In the genomic region with DNA sequence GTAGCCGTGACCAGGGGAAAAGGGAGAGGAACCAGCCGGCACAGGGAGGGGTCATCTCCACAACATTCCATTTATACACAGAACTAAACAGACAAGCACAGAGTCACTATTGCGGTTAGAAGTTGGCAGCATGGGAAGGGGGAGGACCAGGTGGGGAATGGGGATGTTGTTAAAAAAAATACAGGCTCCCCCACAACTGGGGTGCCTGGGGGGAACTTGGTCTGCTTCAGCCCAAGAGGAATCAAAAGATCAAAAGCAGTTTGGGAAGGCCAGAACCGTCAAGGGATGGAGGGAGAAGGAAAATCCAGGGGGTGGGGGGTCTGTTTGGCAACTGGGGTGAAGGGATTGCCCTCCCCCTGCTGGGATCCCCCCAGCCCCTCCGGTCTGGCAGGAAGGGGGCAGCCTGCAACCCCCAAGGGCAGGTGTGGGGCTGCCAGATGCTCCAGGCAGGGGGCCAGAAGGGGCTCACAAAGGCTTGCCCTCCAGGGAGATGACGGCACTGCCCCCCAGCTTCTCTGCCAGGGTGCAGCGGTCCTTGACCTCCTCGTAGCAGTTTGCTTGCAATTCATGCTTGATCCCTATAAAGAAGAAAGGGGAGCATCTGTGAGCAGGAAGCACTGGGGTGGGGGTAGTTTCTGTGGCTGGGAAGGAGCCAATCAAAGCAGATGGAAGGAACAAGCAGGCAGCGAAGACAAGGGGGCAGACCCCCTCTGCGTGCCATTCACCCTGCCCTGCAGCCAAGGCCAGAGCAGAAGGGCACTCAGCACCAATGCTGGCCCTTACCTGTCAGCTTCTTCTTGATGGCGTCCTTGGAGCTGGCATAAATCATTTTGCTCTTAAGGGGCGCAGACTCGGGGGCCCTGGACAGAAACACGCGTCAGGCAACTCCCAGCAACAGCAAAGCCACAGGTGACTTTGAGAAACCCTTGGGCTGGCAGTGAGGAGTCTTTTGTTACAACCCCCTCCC, we compare ENCODE assay signal across 13 cellular contexts. TPM values are rescaled to one million over a fixed set of nuclear protein-coding genes. Genes with fewer than 3 reads are reported as not detected.
A peak's percentile ranks its signal among the peaks of the same experiment; 100 is the strongest.
DNase-seq lines count a peak whose midpoint lies in the region; ATAC-seq and TF ChIP-seq lines count a peak whose summit lies in the region.
"Had no signal": no experiment of that assay in that cellular context is flagged by ENCODE, and none has a peak within 500 bp of the region (broad histone marks: within the 10 kb centered on the region; RNA-seq: fewer than 3 reads in every experiment).

No MANE protein-coding gene starts in this region.

- H3K36me3 Mint-ChIP-seq in naive B cell: peaks cover 14 to 26% of the 10 kb centered on the region in 2 donors

- H3K4me1 ChIP-seq in A673 (ENCODE audit: insufficient read depth, low read length, poor library complexity, severe bottlenecking) (peaks cover 13% of the 10 kb centered on the region), GM23248 (ENCODE audit: insufficient read depth) (peaks cover 5% of the 10 kb centered on the region; the same call in 1 of the 2 replicates), adrenal gland (replicated peaks in 1 of 2) (peaks cover 13 to 22% of the 10 kb centered on the region in 2 donors)

- H3K9me2 ChIP-seq in GM23248 (ENCODE audit: insufficient read depth): no peaks in the 10 kb centered on the region

- H3K9me3 ChIP-seq in A673 (ENCODE audit: low read depth, low read length, poor library complexity, severe bottlenecking): no peaks in the 10 kb centered on the region
- H3K9me3 ChIP-seq in GM23248 (ENCODE audit: low read depth): no peaks in the 10 kb centered on the region
- no peaks in the 10 kb centered on the region for H3K9me3 ChIP-seq in adrenal gland (replicated peaks in 1 of 3)
- H3K9me3 ChIP-seq: pancreas had no signal

- WGBS in GM23248 (ENCODE audit: low coverage in 1 of 2, low lambda C conversion rate in 2 of 2, missing lambda C conversion rate in 2 of 2), 2 experiments: 79 to 82% methylated on average over 12 to 15 of the region's 15 CpGs
- 72 to 75% (median 74%) methylated on average over 14 to 15 of the region's 15 CpGs for WGBS in adrenal gland, 4 donors

- in situ Hi-C loops in GM23248 (cut with MboI): no loop called here

- CTCF ChIA-PET in A673 (lab: Charles Lee): no interaction called here

- peaks cover 41 to 58% (median 56%) of the 10 kb centered on the region in 3 donors for H3K4me1 Mint-ChIP-seq in naive B cell

- H3K4me3 Mint-ChIP-seq in naive B cell: peak overlapping the region; percentile 39 to 97 (median 93)

- H3K27me3 ChIP-seq in A673 (replicated peaks; ENCODE audit: insufficient read depth, low read depth, low read length, poor library complexity) (no peaks in the 10 kb centered on the region), GM23248 (replicated peaks; ENCODE audit: insufficient read depth) (no peaks in the 10 kb centered on the region), adrenal gland (no peaks in the 10 kb centered on the region)
- H3K27me3 ChIP-seq: pancreas had no signal

- H3K27ac ChIP-seq in A673 (ENCODE audit: low read depth, low read length, poor library complexity, severe bottlenecking) (no peak overlapping the region), GM23248 (no peak overlapping the region), adrenal gland (no peak overlapping the region)
- H3K27ac ChIP-seq: KMS-11, pancreas had no signal

- H3K4me3 ChIP-seq in A673 (ENCODE audit: low read depth, low read length, poor library complexity, severe bottlenecking) (no peak overlapping the region), GM23248 (peak overlapping the region; percentile 94), adrenal gland (no peak overlapping the region)

- no peak for TF ChIP-seq POLR2A in adrenal gland (IDR thresholded peaks at IDR 0.05)

- peaks cover 75% of the 10 kb centered on the region for H3F3A ChIP-seq in GM23248 (ENCODE audit: insufficient read depth)

- H3K27ac Mint-ChIP-seq in naive B cell: peak overlapping the region in 3 of 6 donors; percentile 36 to 86 (median 44)

- H3K9ac ChIP-seq in GM23248: peak overlapping the region; percentile 84; the same call in 1 of the 2 replicates
- H3K9ac ChIP-seq: KMS-11 had no signal

- H4K20me1 ChIP-seq in GM23248 (ENCODE audit: insufficient read depth): peaks cover 23% of the 10 kb centered on the region; the same call in 1 of the 2 replicates

- no peak for ATAC-seq in naive B cell (ENCODE audit: low read depth in 2 of 2)
- ATAC-seq in GM21423 (IDR thresholded peaks at IDR 0.05; ENCODE audit: unreplicated experiment): no peak
- no peak for ATAC-seq in GM18870 (IDR thresholded peaks at IDR 0.05; ENCODE audit: unreplicated experiment)
- ATAC-seq: pancreas had no signal

- H3K36me3 ChIP-seq in A673 (ENCODE audit: insufficient read depth, low read length, poor library complexity, severe bottlenecking) (peaks cover 57% of the 10 kb centered on the region), GM23248 (ENCODE audit: low read depth) (peaks cover 44% of the 10 kb centered on the region), adrenal gland (replicated peaks in 1 of 2) (peaks cover 0 to 46% of the 10 kb centered on the region in 2 donors)

- peaks cover 49% of the 10 kb centered on the region for H3K79me2 ChIP-seq in GM23248 (ENCODE audit: insufficient read depth)

- H3K4me2 ChIP-seq in GM23248 (ENCODE audit: unreplicated experiment): peak overlapping the region; percentile 82

- POLR2A ChIA-PET in A673 (lab: Charles Lee; ENCODE audit: low non-redundant PET): no interaction called here

- no peak overlapping the region for H2AFZ ChIP-seq in GM23248

- DNase-seq in A673 (ENCODE audit: low spot score) (peak; percentile 4), GM23248 (no peak), adrenal gland (peak in 5 of 7 donors; percentile 13 to 31 (median 28)), naive B cell (no peak), anterior cingulate cortex (lab: John Stamatoyannopoulos, UW) (no peak), RKO (ENCODE audit: low spot score) (no peak)
- DNase-seq: activated CD4-positive, CD25-positive, alpha-beta regulatory T cell; NCI-H82 had no signal

- no peaks in the 10 kb centered on the region for H3K9me3 Mint-ChIP-seq in naive B cell

- TF ChIP-seq CTCF in A673 (conservative IDR thresholded peaks at IDR 0.05; ENCODE audit: low read depth, low read length) (no peak), adrenal gland (IDR thresholded peaks at IDR 0.05) (no peak)

- H3K27me3 Mint-ChIP-seq in naive B cell: no peaks in the 10 kb centered on the region

- intact Hi-C loops in A673 (cut with micrococcal nuclease; ENCODE audit: unreplicated experiment) (loop anchor here (5.0 kb wide), 1 partner anchor 1078 kb away; a partner anchor contains a TSS), adrenal gland (cut with DNase I) (no loop called here)

- TSS peak; percentile 70 for BruUV-seq in A673 (replicated peaks; lab: Mats Ljungman, UMichigan)

RNA-seq across cellular contexts. Expression of a gene that starts 2.8 kb away (rescaled TPM):
- total RNA-seq in A673 (2021): 1,449 and 1,649 TPM in 2 replicates
- 1,045 and 1,312 TPM in 2 replicates for total RNA-seq in GM23248 (2014; rRNA removed; shearing (Covaris generic))
- 2,650 and 2,758 TPM in 2 replicates for polyA plus RNA-seq in GM23248 (2016; fragmentation: Nextera tagmentation; extraction: Ambion mirVana)
- 100 to 1,000 TPM; 354 to 765 (median 614) TPM for total RNA-seq in adrenal gland
- polyA plus RNA-seq in adrenal gland: 100 to 1,000 TPM; 217 to 752 (median 376) TPM
- 1,000 to 10,000 TPM; 1,822 to 2,570 (median 2,214) TPM for polyA plus RNA-seq in naive B cell (ENCODE audit: low read depth in 6 of 6)

RNA-seq across cellular contexts. Expression of a gene that starts 5.1 kb away (rescaled TPM):
- total RNA-seq in A673 (2021): 64.6 and 77.4 TPM in 2 replicates
- total RNA-seq in GM23248 (2014; rRNA removed; shearing (Covaris generic)): 49.6 and 56.0 TPM in 2 replicates
- 39.4 and 42.0 TPM in 2 replicates for polyA plus RNA-seq in GM23248 (2016; fragmentation: Nextera tagmentation; extraction: Ambion mirVana)
- 10 to 100 TPM; 17.5 to 53.7 (median 41.1) TPM for total RNA-seq in adrenal gland
- 100 to 1,000 TPM in 2 of 3 donors, 10 to 100 TPM in 1; 16.1 to 147 (median 103) TPM for polyA plus RNA-seq in adrenal gland
- polyA plus RNA-seq in naive B cell (ENCODE audit: low read depth in 6 of 6): 10 to 100 TPM in 5 of 6 donors, 1 to 10 TPM in 1; 3.2 to 32.0 (median 22.8) TPM

RNA-seq across cellular contexts. Expression of a gene that starts 17.4 kb away (rescaled TPM):
- total RNA-seq in A673 (2021) (31.2 and 37.6 TPM in 2 replicates), adrenal gland (100 to 1,000 TPM in 2 of 8 donors, 10 to 100 TPM in 6; 34.4 to 111 (median 63.6) TPM)
- total RNA-seq in GM23248 (2014; rRNA removed; shearing (Covaris generic)): 308 and 328 TPM in 2 replicates
- polyA plus RNA-seq in GM23248 (2016; fragmentation: Nextera tagmentation; extraction: Ambion mirVana) (520 and 545 TPM in 2 replicates), adrenal gland (100 to 1,000 TPM in 1 of 3 donors, 10 to 100 TPM in 2; 20.3 to 156 (median 92.9) TPM), naive B cell (ENCODE audit: low read depth in 6 of 6) (1 to 10 TPM in 2 of 6 donors, under 1 TPM in 1, not detected in 3; 0.29 to 1.5 (median 1.1) TPM)

RNA-seq across cellular contexts. Expression of a gene that starts 21.4 kb away (rescaled TPM):
- total RNA-seq in A673 (2021) (2.0 and 2.1 TPM in 2 replicates), adrenal gland (1 to 10 TPM in 1 of 8 donors, under 1 TPM in 4, not detected in 3; 0.25 to 1.2 (median 0.43) TPM)
- not detected in 2 replicates for total RNA-seq in GM23248 (2014; rRNA removed; shearing (Covaris generic))
- polyA plus RNA-seq in GM23248 (2016; fragmentation: Nextera tagmentation; extraction: Ambion mirVana) (0.51 and 0.98 TPM in 2 replicates), adrenal gland (1 to 10 TPM in 1 of 3 donors, under 1 TPM in 2; 0.11 to 1.1 (median 0.61) TPM), naive B cell (ENCODE audit: low read depth in 6 of 6) (1 to 10 TPM in 5 of 6 donors, not detected in 1; 1.2 to 2.6 (median 1.7) TPM)
- total RNA-seq: Daoy had no signal

RNA-seq across cellular contexts. Expression of a gene that starts 24.5 kb away (rescaled TPM):
- total RNA-seq in A673 (2021) (not detected in 2 replicates), adrenal gland (1 to 10 TPM in 3 of 8 donors, under 1 TPM in 3, not detected in 2; 0.28 to 3.4 (median 0.94) TPM)
- 1.1 TPM in 1 of 2 replicates, not detected in the other for total RNA-seq in GM23248 (2014; rRNA removed; shearing (Covaris generic))
- polyA plus RNA-seq in GM23248 (2016; fragmentation: Nextera tagmentation; extraction: Ambion mirVana) (0.23 and 0.51 TPM in 2 replicates), adrenal gland (1 to 10 TPM in 2 of 3 donors, under 1 TPM in 1; 0.88 to 4.8 (median 2.9) TPM), naive B cell (ENCODE audit: low read depth in 6 of 6) (1 to 10 TPM in 5 of 6 donors, under 1 TPM in 1; 0.68 to 7.2 (median 3.0) TPM)

Comparison
In these comparisons a context has a peak if more than half of its experiments do, and no peak if none do; other contexts are left out.
1. DNase-seq: peak in A673 (single experiment) and adrenal gland (5 of 7); none in GM23248 (single experiment), naive B cell (single experiment), anterior cingulate cortex (0 of 58) and RKO (single experiment).